In the genomic region with DNA sequence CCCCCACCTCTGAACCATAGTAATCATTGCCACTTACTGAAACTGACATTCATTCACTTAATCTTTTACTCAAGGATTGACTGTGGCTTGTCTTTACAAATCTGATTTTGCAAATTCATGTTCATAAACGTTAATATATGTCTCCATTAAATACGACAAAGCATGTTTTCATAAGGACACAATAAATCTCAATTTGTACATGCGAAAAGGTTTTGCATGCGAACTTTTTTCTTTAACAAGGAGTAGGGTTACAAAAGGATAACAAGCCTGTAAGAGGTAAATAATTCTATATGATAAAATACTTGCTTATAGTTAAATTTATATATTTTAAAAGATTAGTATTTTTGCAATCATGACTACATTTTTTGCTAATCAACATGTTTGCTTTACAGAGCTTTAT, we compare ENCODE assay signal across 33 cellular contexts.
"Had no signal": no experiment of that assay in that cellular context is flagged by ENCODE, and none has a peak within 500 bp of the region (broad histone marks: within the 10 kb centered on the region; RNA-seq: fewer than 3 reads in every experiment).

No MANE protein-coding gene starts in this region.

- DNase-seq: Karpas-422, Kasumi-1, MM.1S, MV-4-11, NCI-H1048, NCI-H1092, NCI-H1092 treated with DMSO at 0.1 percent for 48 hours, NCI-H1105, NCI-H1105 treated with DMSO at 0.1 percent for 48 hours, NCI-H1417 treated with DMSO at 0.1 percent for 48 hours, NCI-H1436, NCI-H1436 treated with DMSO at 0.1 percent for 48 hours, NCI-H146, NCI-H1694, NCI-H1694 treated with DMSO at 0.1 percent for 48 hours, NCI-H187, NCI-H187 treated with DMSO at 0.1 percent for 48 hours, NCI-H1930, NCI-H2029, NCI-H2029 treated with DMSO at 0.1 percent for 48 hours, NCI-H2081, NCI-H2081 treated with DMSO at 0.1 percent for 48 hours, NCI-H2107, NCI-H2171, NCI-H2171 treated with DMSO at 0.1 percent for 48 hours, NCI-H2227 treated with DMSO at 0.1 percent for 48 hours, NCI-H226, NCI-H345, NCI-H446, NCI-H446 treated with DMSO at 0.1 percent for 48 hours, NCI-H510A, NCI-H510A treated with DMSO at 0.1 percent for 48 hours, NCI-H524 had no signal
